In genomic region chr3:185270262-185270955, GRCh38 we compare ENCODE assay signal across 8 cellular contexts. TPM values are rescaled to one million over a fixed set of nuclear protein-coding genes. Genes with fewer than 3 reads are reported as not detected.
A peak's percentile ranks its signal among the peaks of the same experiment; 100 is the strongest.
DNase-seq lines count a peak whose midpoint lies in the region; ATAC-seq and TF ChIP-seq lines count a peak whose summit lies in the region.

No MANE protein-coding gene starts in this region.

- H3K4me3 ChIP-seq in mammary epithelial cell (replicated peaks in 1 of 3; ENCODE audit: insufficient read depth in 1 of 3, low read depth in 2 of 3, low read length in 3 of 3): no peak overlapping the region

- peak; percentile 69 for DNase-seq in AG08395 (ENCODE audit: low spot score)
- DNase-seq in NCI-H345 treated with DMSO at 0.1 percent for 48 hours (lab: John Stamatoyannopoulos, UW; ENCODE audit: unreplicated experiment): peak; percentile 12
- peak; percentile 23 for DNase-seq in mammary epithelial cell
- DNase-seq in mesothelial cell of epicardium (ENCODE audit: low spot score in 2 of 2, unreplicated experiment in 2 of 2): no peak
- DNase-seq in cortex of kidney (lab: John Stamatoyannopoulos, UW): no peak

- ATAC-seq in GM19438 (IDR thresholded peaks at IDR 0.05; ENCODE audit: low read depth, unreplicated experiment): peak; percentile 70
- ATAC-seq in GM18873 (IDR thresholded peaks at IDR 0.05; ENCODE audit: low FRiP score, unreplicated experiment): no peak
- ATAC-seq in GM18907 (IDR thresholded peaks at IDR 0.05; ENCODE audit: unreplicated experiment): no peak

- dilution Hi-C loops in mammary epithelial cell (cut with HindIII; ENCODE audit: low sequenced_read_pairs): loop anchor here (5.0 kb wide), 2 partner anchors 68 to 77 kb away; no protein-coding TSS in a partner anchor

- no peak overlapping the region for H3K9ac ChIP-seq in mammary epithelial cell (ENCODE audit: insufficient read depth, low read length)

- CTCF ChIA-PET in mammary epithelial cell (lab: Charles Lee; ENCODE audit: low non-redundant PET): no interaction called here

- no peaks in the 10 kb centered on the region for H3K36me3 ChIP-seq in mammary epithelial cell (ENCODE audit: insufficient read depth, low read length)

- BruUV-seq in mammary epithelial cell (replicated peaks; lab: Mats Ljungman, UMichigan): no TSS peak

- H3K4me2 ChIP-seq in mammary epithelial cell (ENCODE audit: insufficient read depth, low read depth, low read length): no peak overlapping the region

- peaks cover 4% of the 10 kb centered on the region for H3K4me1 ChIP-seq in mammary epithelial cell (ENCODE audit: insufficient read depth, low read length)

- H3K27me3 Mint-ChIP-seq in mesothelial cell of epicardium (ENCODE audit: low read depth): peaks cover 44% of the 10 kb centered on the region

- no peak overlapping the region for H2AFZ ChIP-seq in mammary epithelial cell (ENCODE audit: low read depth, low read length)

- no peaks in the 10 kb centered on the region for H4K20me1 ChIP-seq in mammary epithelial cell (ENCODE audit: insufficient read depth, low read length)

- no peaks in the 10 kb centered on the region for H3K79me2 ChIP-seq in mammary epithelial cell (ENCODE audit: insufficient read depth, low read length)

- TF ChIP-seq CTCF in mammary epithelial cell (conservative IDR thresholded peaks at IDR 0.05 in 1 of 2, IDR thresholded peaks at IDR 0.05 in 1 of 2; ENCODE audit: extremely low read depth in 1 of 2, insufficient read depth in 1 of 2, low read depth in 1 of 2, low read length in 2 of 2) (peak; percentile 52 to 55), mesothelial cell of epicardium (IDR thresholded peaks at IDR 0.05; ENCODE audit: unreplicated experiment) (peak; percentile 24)

- no peaks in the 10 kb centered on the region for H3K4me1 Mint-ChIP-seq in mesothelial cell of epicardium

- H3K27ac Mint-ChIP-seq in mesothelial cell of epicardium: no peak overlapping the region

- intact Hi-C loops in mammary epithelial cell (cut with micrococcal nuclease): loop anchor here (1.0 kb wide), 1 partner anchor 395 kb away; no protein-coding TSS in a partner anchor

- 78% methylated on average over 4 of the region's 4 CpGs for WGBS in mammary epithelial cell (ENCODE audit: low coverage, missing lambda C conversion rate)

- H3K4me3 Mint-ChIP-seq in mesothelial cell of epicardium: no peak overlapping the region

- no peak overlapping the region for H3K27ac ChIP-seq in mammary epithelial cell (ENCODE audit: insufficient read depth, low read depth, low read length)

- peaks cover 7% of the 10 kb centered on the region for H3K9me3 Mint-ChIP-seq in mesothelial cell of epicardium

- no peaks in the 10 kb centered on the region for H3K27me3 ChIP-seq in mammary epithelial cell (ENCODE audit: insufficient read depth, low read length)

- in situ Hi-C loops in mammary epithelial cell (cut with MboI; ENCODE audit: low sequenced_read_pairs in 2 of 2): no loop called here

- no peaks in the 10 kb centered on the region for H3K36me3 Mint-ChIP-seq in mesothelial cell of epicardium

- no peaks in the 10 kb centered on the region for H3K9me3 ChIP-seq in mammary epithelial cell (replicated peaks; ENCODE audit: insufficient read depth, low read length)

RNA-seq across cellular contexts. Expression of gene EHHADH, which starts 16.6 kb away (rescaled TPM):
- total RNA-seq in mammary epithelial cell: 1 to 10 TPM; 8.8 to 9.0 TPM
- 5.9 TPM for polyA plus RNA-seq in mammary epithelial cell
- 0.47 TPM for polyA minus RNA-seq in mammary epithelial cell
- 5.0 to 7.8 TPM (median 5.9 TPM) in 3 replicates for total RNA-seq in mesothelial cell of epicardium

Comparison
In these comparisons a context has a peak if more than half of its experiments do, and no peak if none do; other contexts are left out.
1. DNase-seq: peak in AG08395 (single experiment), NCI-H345 treated with DMSO at 0.1 percent for 48 hours (single experiment) and mammary epithelial cell (single experiment); none in mesothelial cell of epicardium (0 of 2) and cortex of kidney (single experiment).